8 cellular contexts compared by ENCODE assay signal in genomic region chr3:50292924-50293801, GRCh38. TPM values are rescaled to one million over a fixed set of nuclear protein-coding genes. Genes with fewer than 3 reads are reported as not detected.
DNase-seq lines count a peak whose midpoint lies in the region; ATAC-seq, FAIRE-seq and TF ChIP-seq lines count a peak whose summit lies in the region.

No MANE protein-coding gene starts in this region.

- peaks cover 22% of the 10 kb centered on the region for H3K4me1 Mint-ChIP-seq in activated naive CD4-positive, alpha-beta T cell treated with anti-CD3 and anti-CD28 coated beads, Interleukin-2, amount 50 U/mL, for 24 hours

- H4K5ac ChIP-seq in mesendoderm (ENCODE audit: low read length) = no peak overlapping the region

- no peak overlapping the region for H4K8ac ChIP-seq in mesendoderm (ENCODE audit: low read depth, low read length)

- FAIRE-seq in urothelium cell line (lab: Jason Lieb, UNC) = peak; percentile 32

- H3K9me3 ChIP-seq in mammary epithelial cell (replicated peaks; ENCODE audit: insufficient read depth, low read length) = no peaks in the 10 kb centered on the region

- no peak overlapping the region for H3K18ac ChIP-seq in mesendoderm (ENCODE audit: low read length)

- no TSS peak for BruUV-seq in mammary epithelial cell (replicated peaks; lab: Mats Ljungman, UMichigan)

- TF ChIP-seq CTCF in mammary epithelial cell (conservative IDR thresholded peaks at IDR 0.05 in 1 of 2, IDR thresholded peaks at IDR 0.05 in 1 of 2; ENCODE audit: extremely low read depth in 1 of 2, insufficient read depth in 1 of 2, low read depth in 1 of 2, low read length in 2 of 2) (no peak), omental fat pad (IDR thresholded peaks at IDR 0.05) (no peak)

- H3K27ac ChIP-seq in mammary epithelial cell (ENCODE audit: insufficient read depth, low read depth, low read length) (no peak overlapping the region), mesendoderm (ENCODE audit: low read depth, low read length) (no peak overlapping the region)

- H2BK120ac ChIP-seq in mesendoderm (ENCODE audit: low read depth, low read length) = no peak overlapping the region

- H3K36me3 Mint-ChIP-seq in activated naive CD4-positive, alpha-beta T cell treated with anti-CD3 and anti-CD28 coated beads, Interleukin-2, amount 50 U/mL, for 24 hours = peaks cover 8% of the 10 kb centered on the region

- H2BK5ac ChIP-seq in mesendoderm (ENCODE audit: low read length) = no peak overlapping the region

- H3K36me3 ChIP-seq in mammary epithelial cell (ENCODE audit: insufficient read depth, low read length) (peaks cover 12% of the 10 kb centered on the region), mesendoderm (ENCODE audit: control insufficient read depth, insufficient read depth, low read length) (peaks cover 15% of the 10 kb centered on the region)

- no peak for DNase-seq in activated naive CD4-positive, alpha-beta T cell treated with Interleukin-2 at 50 U/mL for 16 hours
- DNase-seq in mammary epithelial cell (no peak), mesendoderm (no peak), urothelium cell line (ENCODE audit: low spot score) (no peak), omental fat pad (ENCODE audit: low spot score) (no peak), 8988T (no peak), SKM-1 treated with dmso at 0.1 percent for 144 hours (lab: John Stamatoyannopoulos, UW; ENCODE audit: unreplicated experiment) (no peak)

- H3K4me3 Mint-ChIP-seq in activated naive CD4-positive, alpha-beta T cell treated with anti-CD3 and anti-CD28 coated beads, Interleukin-2, amount 50 U/mL, for 24 hours = peak overlapping the region; percentile 91

- ATAC-seq in omental fat pad (ENCODE audit: low FRiP score) = no peak

- H3K79me1 ChIP-seq in mesendoderm (ENCODE audit: low read length) = peaks cover 15% of the 10 kb centered on the region

- H3K9ac ChIP-seq in mammary epithelial cell (ENCODE audit: insufficient read depth, low read length) (no peak overlapping the region), mesendoderm (ENCODE audit: low read length) (peak overlapping the region; percentile 68)

- H3K79me2 ChIP-seq in mammary epithelial cell (ENCODE audit: insufficient read depth, low read length) = peaks cover 53% of the 10 kb centered on the region
- peaks cover 14% of the 10 kb centered on the region for H3K79me2 ChIP-seq in mesendoderm (ENCODE audit: control insufficient read depth, insufficient read depth, low read length)

- no peaks in the 10 kb centered on the region for H3K9me3 Mint-ChIP-seq in activated naive CD4-positive, alpha-beta T cell treated with anti-CD3 and anti-CD28 coated beads, Interleukin-2, amount 50 U/mL, for 24 hours

- H3K56ac ChIP-seq in mesendoderm (ENCODE audit: low read length) = peak overlapping the region; percentile 90

- CTCF ChIA-PET in mammary epithelial cell (lab: Charles Lee; ENCODE audit: low non-redundant PET) = no interaction called here

- H3K23ac ChIP-seq in mesendoderm (ENCODE audit: low read length) = no peak overlapping the region

- 57% methylated on average over 12 of the region's 14 CpGs for WGBS in mammary epithelial cell (ENCODE audit: low coverage, missing lambda C conversion rate)
- no CpG with 5 or more reads among the region's 14 CpGs for WGBS in mesendoderm (ENCODE audit: extremely low coverage, insufficient coverage, low lambda C conversion rate)

- H3K27me3 ChIP-seq in mammary epithelial cell (ENCODE audit: insufficient read depth, low read length) (no peaks in the 10 kb centered on the region), mesendoderm (ENCODE audit: insufficient read depth, low read length, poor library complexity) (no peaks in the 10 kb centered on the region)

- H3K4me3 ChIP-seq in mammary epithelial cell (replicated peaks in 1 of 3; ENCODE audit: insufficient read depth in 1 of 3, low read depth in 2 of 3, low read length in 3 of 3) (peak overlapping the region in 2 of 3 experiments; percentile 47 to 65), mesendoderm (ENCODE audit: low read length) (no peak overlapping the region)

- in situ Hi-C loops in mammary epithelial cell (cut with MboI; ENCODE audit: low sequenced_read_pairs in 2 of 2) = no loop called here

- H3K4me2 ChIP-seq in mammary epithelial cell (ENCODE audit: insufficient read depth, low read depth, low read length) (peak overlapping the region; percentile 63), mesendoderm (ENCODE audit: low read length) (peak overlapping the region; percentile 46)

- no peaks in the 10 kb centered on the region for H4K20me1 ChIP-seq in mammary epithelial cell (ENCODE audit: insufficient read depth, low read length)

- no peak overlapping the region for H2BK15ac ChIP-seq in mesendoderm (replicated peaks; ENCODE audit: low read depth)

- no peak overlapping the region for H3K4ac ChIP-seq in mesendoderm (ENCODE audit: low read depth, low read length)

- H2AK5ac ChIP-seq in mesendoderm (ENCODE audit: low read length) = no peak overlapping the region

- intact Hi-C loops in mammary epithelial cell (cut with micrococcal nuclease) = loop anchor here (1.0 to 2.0 kb wide), 3 partner anchors 31 to 46 kb away; no protein-coding TSS in a partner anchor

- dilution Hi-C loops in mammary epithelial cell (cut with HindIII; ENCODE audit: low sequenced_read_pairs) = no loop called here

- peak overlapping the region; percentile 73 for H2AFZ ChIP-seq in mammary epithelial cell (ENCODE audit: low read depth, low read length)

- no peaks in the 10 kb centered on the region for H3K27me3 Mint-ChIP-seq in activated naive CD4-positive, alpha-beta T cell treated with anti-CD3 and anti-CD28 coated beads, Interleukin-2, amount 50 U/mL, for 24 hours

- H3K4me1 ChIP-seq in mammary epithelial cell (ENCODE audit: insufficient read depth, low read length) = peaks cover 9% of the 10 kb centered on the region
- H3K4me1 ChIP-seq in mesendoderm (ENCODE audit: control insufficient read depth, low read depth, low read length) = peaks cover 3% of the 10 kb centered on the region

- H3K27ac Mint-ChIP-seq in activated naive CD4-positive, alpha-beta T cell treated with anti-CD3 and anti-CD28 coated beads, Interleukin-2, amount 50 U/mL, for 24 hours = peak overlapping the region; percentile 95

RNA-seq across cellular contexts. Expression of gene IFRD2, which starts 0.9 kb away (rescaled TPM):
- total RNA-seq in mammary epithelial cell (100 to 1,000 TPM in 1 of 2 donors, 10 to 100 TPM in 1; 65.5 to 117 TPM), omental fat pad (100 to 1,000 TPM in 1 of 4 donors, 10 to 100 TPM in 3; 40.0 to 178 (median 72.2) TPM)
- polyA plus RNA-seq in mammary epithelial cell = 122 TPM
- 94.5 TPM for polyA minus RNA-seq in mammary epithelial cell
- 76.8 TPM for polyA plus RNA-seq in mesendoderm (2013, experiment 1 of 2)
- polyA plus RNA-seq in mesendoderm (2013, experiment 2 of 2) = 74.0 TPM

RNA-seq across cellular contexts. Expression of gene HYAL3, which starts 6.0 kb away (rescaled TPM):
- 10 to 100 TPM in 1 of 2 donors, 1 to 10 TPM in 1; 9.7 to 12.7 TPM for total RNA-seq in mammary epithelial cell
- 23.8 TPM for polyA plus RNA-seq in mammary epithelial cell
- 12.6 TPM for polyA minus RNA-seq in mammary epithelial cell
- 3.6 TPM for polyA plus RNA-seq in mesendoderm (2013, experiment 1 of 2)
- polyA plus RNA-seq in mesendoderm (2013, experiment 2 of 2) = 3.0 TPM
- total RNA-seq in omental fat pad = 1 to 10 TPM; 1.9 to 6.2 (median 4.0) TPM

RNA-seq across cellular contexts. Expression of gene NAA80, which starts 6.0 kb away (rescaled TPM):
- total RNA-seq in mammary epithelial cell (10 to 100 TPM in 1 of 2 donors, 1 to 10 TPM in 1; 8.3 to 20.9 TPM), omental fat pad (1 to 10 TPM; 3.4 to 8.4 (median 5.3) TPM)
- polyA plus RNA-seq in mammary epithelial cell = 14.6 TPM
- polyA minus RNA-seq in mammary epithelial cell = 71.3 TPM
- 6.2 TPM for polyA plus RNA-seq in mesendoderm (2013, experiment 1 of 2)
- 6.0 TPM for polyA plus RNA-seq in mesendoderm (2013, experiment 2 of 2)

RNA-seq across cellular contexts. Expression of gene HYAL1, which starts 10.2 kb away (rescaled TPM):
- total RNA-seq in mammary epithelial cell = under 1 TPM; 0.17 to 0.40 TPM
- polyA plus RNA-seq in mammary epithelial cell = 2.5 TPM
- polyA minus RNA-seq in mammary epithelial cell = 7.8 TPM
- polyA plus RNA-seq in mesendoderm (2013, experiment 1 of 2) = 1.1 TPM
- polyA plus RNA-seq in mesendoderm (2013, experiment 2 of 2) = 1.3 TPM
- 10 to 100 TPM in 3 of 4 donors, 1 to 10 TPM in 1; 6.8 to 32.3 (median 14.6) TPM for total RNA-seq in omental fat pad

RNA-seq across cellular contexts. Expression of gene LSMEM2, which starts 14.3 kb away (rescaled TPM):
- under 1 TPM in 1 of 2 donors, not detected in 1; 0.19 TPM for total RNA-seq in mammary epithelial cell
- polyA plus RNA-seq in mammary epithelial cell = 0.05 TPM
- not detected for polyA minus RNA-seq in mammary epithelial cell
- 0.06 TPM for polyA plus RNA-seq in mesendoderm (2013, experiment 1 of 2)
- polyA plus RNA-seq in mesendoderm (2013, experiment 2 of 2) = 0.06 TPM
- not detected for total RNA-seq in omental fat pad
